Comparison of ENCODE assay signal across 12 cellular contexts in genomic region chr3:141465221-141465620, GRCh38. TPM values are rescaled to one million over a fixed set of nuclear protein-coding genes. Genes with fewer than 3 reads are reported as not detected.
DNase-seq lines count a peak whose midpoint lies in the region; ATAC-seq and TF ChIP-seq lines count a peak whose summit lies in the region.
"Had no signal": no experiment of that assay in that cellular context is flagged by ENCODE, and none has a peak within 500 bp of the region (broad histone marks: within the 10 kb centered on the region; RNA-seq: fewer than 3 reads in every experiment).

No MANE protein-coding gene starts in this region.

- DNase-seq in cardiac muscle cell (ENCODE audit: low read depth in 1 of 2, low spot score in 1 of 2) (peak in 1 of 2 donors; percentile 38), Right ventricle myocardium inferior (ENCODE audit: missing footprints) (no peak), amniotic epithelial cell (ENCODE audit: low read depth) (peak; percentile 35), hepatocyte (ENCODE audit: low spot score) (no peak), tibial nerve (ENCODE audit: low spot score in 2 of 2) (no peak), kidney tubule cell (ENCODE audit: low spot score) (no peak), NCI-H2107 treated with DMSO at 0.1 percent for 48 hours (lab: John Stamatoyannopoulos, UW; ENCODE audit: unreplicated experiment) (no peak)
- DNase-seq: activated CD8-positive, alpha-beta memory T cell treated with anti-CD3 and anti-CD28 coated beads, Interleukin-2, amount 10 ng/mL, durations not matched to agents 7 days and 5 days; effector CD4-positive, alpha-beta T cell; NCI-H446; upper lobe of left lung had no signal

- no peak overlapping the region for H3K4me2 ChIP-seq in hepatocyte

- no peaks in the 10 kb centered on the region for H3K9me2 ChIP-seq in hepatocyte (replicated peaks; ENCODE audit: insufficient read depth)

- no peak overlapping the region for H2AFZ ChIP-seq in hepatocyte

- no peaks in the 10 kb centered on the region for H3K9me3 ChIP-seq in cardiac muscle cell (ENCODE audit: low read depth)
- no peaks in the 10 kb centered on the region for H3K9me3 ChIP-seq in hepatocyte (ENCODE audit: low read depth)
- H3K9me3 ChIP-seq in tibial nerve, result peaks cover 0 to 8% (median 2%) of the 10 kb centered on the region in 4 donors

- no peak for TF ChIP-seq EP300 in tibial nerve (IDR thresholded peaks at IDR 0.05)

- H3K4me3 ChIP-seq in cardiac muscle cell (no peak overlapping the region), hepatocyte (no peak overlapping the region), tibial nerve (no peak overlapping the region)
- H3K4me3 ChIP-seq: upper lobe of left lung had no signal

- TF ChIP-seq POLR2A in tibial nerve (IDR thresholded peaks at IDR 0.05), result no peak

- H3K27ac ChIP-seq in cardiac muscle cell, result no peak overlapping the region
- H3K27ac ChIP-seq in hepatocyte, result no peak overlapping the region
- no peak overlapping the region for H3K27ac ChIP-seq in tibial nerve
- H3K27ac ChIP-seq: upper lobe of left lung had no signal

- no peaks in the 10 kb centered on the region for H3K4me1 ChIP-seq in cardiac muscle cell (ENCODE audit: low read depth)
- H3K4me1 ChIP-seq in hepatocyte (ENCODE audit: insufficient read depth), result no peaks in the 10 kb centered on the region
- H3K4me1 ChIP-seq in tibial nerve, result peaks cover 0 to 9% (median 0%) of the 10 kb centered on the region in 4 donors
- H3K4me1 ChIP-seq: upper lobe of left lung had no signal

- no peaks in the 10 kb centered on the region for H3K79me2 ChIP-seq in hepatocyte

- no peak for ATAC-seq in Right ventricle myocardium inferior
- ATAC-seq in GM18519 (IDR thresholded peaks at IDR 0.05; ENCODE audit: low FRiP score, unreplicated experiment), result no peak
- ATAC-seq: activated CD8-positive, alpha-beta memory T cell treated with anti-CD3 and anti-CD28 coated beads, Interleukin-2, amount 10 ng/mL, durations not matched to agents 7 days and 5 days had no signal

- intact Hi-C loops in Right ventricle myocardium inferior (cut with DNase I), result no loop called here

- H3K27me3 ChIP-seq in cardiac muscle cell, result no peaks in the 10 kb centered on the region
- H3K27me3 ChIP-seq in hepatocyte, result no peaks in the 10 kb centered on the region
- H3K27me3 ChIP-seq in tibial nerve, result no peaks in the 10 kb centered on the region
- H3K27me3 ChIP-seq: upper lobe of left lung had no signal

- no peaks in the 10 kb centered on the region for H3K36me3 ChIP-seq in cardiac muscle cell
- no peaks in the 10 kb centered on the region for H3K36me3 ChIP-seq in hepatocyte (replicated peaks; ENCODE audit: insufficient read depth, low read depth)
- H3K36me3 ChIP-seq in tibial nerve, result no peaks in the 10 kb centered on the region
- H3K36me3 ChIP-seq: upper lobe of left lung had no signal

- no peaks in the 10 kb centered on the region for H4K20me1 ChIP-seq in hepatocyte (ENCODE audit: insufficient read depth, poor library complexity, severe bottlenecking)

- TF ChIP-seq CTCF in cardiac muscle cell (IDR thresholded peaks at IDR 0.05; ENCODE audit: low read depth, low read length) (peak; percentile 36), hepatocyte (IDR thresholded peaks at IDR 0.05; ENCODE audit: poor library complexity) (peak; percentile 49), tibial nerve (IDR thresholded peaks at IDR 0.05) (peak in 3 of 5 experiments; percentile 13 to 35 (median 17))

- 60% methylated on average over 2 of the region's 2 CpGs for WGBS in hepatocyte (ENCODE audit: low lambda C conversion rate, missing lambda C conversion rate)
- WGBS in tibial nerve, 2 donors, result 30 to 35% methylated on average over 2 of the region's 2 CpGs

RNA-seq across cellular contexts. Expression of gene RASA2, which starts 21.6 kb away (rescaled TPM):
- total RNA-seq in cardiac muscle cell, result 4.4 and 18.0 TPM in 2 replicates
- polyA plus RNA-seq in cardiac muscle cell, result 6.3 and 6.5 TPM in 2 replicates
- total RNA-seq in Right ventricle myocardium inferior, result 6.4 TPM
- 12.6 and 13.2 TPM in 2 replicates for total RNA-seq in hepatocyte
- polyA plus RNA-seq in hepatocyte, result 6.2 TPM in 2 replicates
- 10 to 100 TPM; 19.6 to 46.8 (median 37.2) TPM for total RNA-seq in tibial nerve
